9 cellular contexts compared by ENCODE assay signal in the genomic region with DNA sequence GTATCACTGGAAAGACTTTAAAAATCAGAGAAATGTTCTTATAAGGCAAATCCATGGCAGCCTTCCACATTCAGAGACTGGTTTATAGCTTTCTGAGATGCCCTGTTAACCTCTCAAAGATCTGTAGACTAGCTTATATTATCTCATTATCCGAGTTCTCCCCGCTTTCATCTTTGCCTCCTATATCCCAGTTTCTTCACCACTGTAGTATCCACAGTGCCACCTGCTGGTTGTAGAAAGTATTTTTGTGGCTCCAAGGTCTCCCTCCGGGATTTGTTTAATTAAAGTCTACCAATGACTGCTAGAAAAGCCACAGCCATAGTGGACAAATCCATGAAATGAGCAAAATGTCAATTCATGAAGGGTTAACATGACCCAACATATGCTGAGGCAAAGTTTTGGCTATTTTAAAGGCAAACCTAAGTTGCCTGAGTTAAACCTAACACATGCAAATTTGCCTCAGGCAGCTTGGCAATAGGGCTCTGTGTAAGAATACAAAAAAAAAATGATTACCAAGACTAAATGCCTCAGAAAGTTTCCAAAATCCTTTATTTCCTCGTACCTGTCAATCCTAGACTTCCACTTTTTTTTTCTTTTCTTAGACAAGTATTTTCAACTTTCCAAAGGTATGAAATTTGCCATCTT.
DNase-seq lines count a peak whose midpoint lies in the region; ATAC-seq, FAIRE-seq and TF ChIP-seq lines count a peak whose summit lies in the region.
"Had no signal": no experiment of that assay in that cellular context is flagged by ENCODE, and none has a peak within 500 bp of the region (broad histone marks: within the 10 kb centered on the region; RNA-seq: fewer than 3 reads in every experiment).

No MANE protein-coding gene starts in this region.

- H3K4me1 ChIP-seq in pancreas: no peaks in the 10 kb centered on the region

- peaks cover 0 to 6% (median 0%) of the 10 kb centered on the region in 4 donors for H3K27me3 ChIP-seq in pancreas

- peak; percentile 78 for FAIRE-seq in pancreas (lab: Jason Lieb, UNC)

- H3K4me3 ChIP-seq in pancreas: no peak overlapping the region

- no peak overlapping the region for H3K27ac ChIP-seq in pancreas

- no peaks in the 10 kb centered on the region for H3K9me3 ChIP-seq in pancreas

- no peaks in the 10 kb centered on the region for H3K9me3 Mint-ChIP-seq in activated T-helper 1 cell treated with anti-CD3 and anti-CD28 coated beads, Interleukin-12 subunit alpha, Interleukin-12 subunit beta, Interleukin-2, Interleukin-4 antibody, amounts not matched to agents 30 ng/mL and 10 ng/mL and 1 ng/mL, durations not matched to agents 14 hours and 24 hours and 36 hours
- H3K9me3 Mint-ChIP-seq: activated naive CD4-positive, alpha-beta T cell treated with anti-CD3 and anti-CD28 coated beads, Interleukin-2, amount 50 U/mL, for 72 hours had no signal

- TF ChIP-seq CTCF in pancreas (IDR thresholded peaks at IDR 0.05): peak; percentile 70 to 81 (median 75)

- peaks cover 23% of the 10 kb centered on the region for H3K27me3 Mint-ChIP-seq in activated T-helper 1 cell treated with anti-CD3 and anti-CD28 coated beads, Interleukin-12 subunit alpha, Interleukin-12 subunit beta, Interleukin-2, Interleukin-4 antibody, amounts not matched to agents 30 ng/mL and 10 ng/mL and 1 ng/mL, durations not matched to agents 14 hours and 24 hours and 36 hours (ENCODE audit: insufficient read depth)

- peak; percentile 38 for DNase-seq in DMS153 treated with DMSO at 0.1 percent for 48 hours (lab: John Stamatoyannopoulos, UW; ENCODE audit: unreplicated experiment)
- peak; percentile 46 for DNase-seq in HK-2 (ENCODE audit: unreplicated experiment)
- DNase-seq in NCI-H774 (lab: John Stamatoyannopoulos, UW): peak; percentile 33
- peak; percentile 17 for DNase-seq in activated T-helper 1 cell treated with anti-CD3 and anti-CD28 coated beads, Interleukin-12 subunit alpha, Interleukin-12 subunit beta, Interleukin-2, Interleukin-4 antibody, amounts not matched to agents 30 ng/mL and 10 ng/mL and 1 ng/mL, durations not matched to agents 14 hours and 24 hours and 36 hours (ENCODE audit: low spot score)
- peak; percentile 65 for DNase-seq in globus pallidus (ENCODE audit: low spot score)
- peak in 4 of 6 donors; percentile 37 to 73 (median 42) for DNase-seq in pancreas

- H3K36me3 ChIP-seq in pancreas: no peaks in the 10 kb centered on the region

- WGBS in pancreas, 2 donors: 2 to 5% methylated on average over 4 of the region's 4 CpGs

- intact Hi-C loops in activated T-helper 1 cell treated with anti-CD3 and anti-CD28 coated beads, Interleukin-12 subunit alpha, Interleukin-12 subunit beta, Interleukin-2, Interleukin-4 antibody, amounts not matched to agents 30 ng/mL and 10 ng/mL and 1 ng/mL, durations not matched to agents 14 hours and 24 hours and 36 hours (cut with micrococcal nuclease): loop anchor here (2.0 to 10.0 kb wide), 3 partner anchors 169 to 743 kb away; no protein-coding TSS in a partner anchor
- intact Hi-C loops in pancreas (cut with DNase I): no loop called here

- no peaks in the 10 kb centered on the region for H3K36me3 Mint-ChIP-seq in activated T-helper 1 cell treated with anti-CD3 and anti-CD28 coated beads, Interleukin-12 subunit alpha, Interleukin-12 subunit beta, Interleukin-2, Interleukin-4 antibody, amounts not matched to agents 30 ng/mL and 10 ng/mL and 1 ng/mL, durations not matched to agents 14 hours and 24 hours and 36 hours (ENCODE audit: low read depth)
- H3K36me3 Mint-ChIP-seq: activated naive CD4-positive, alpha-beta T cell treated with anti-CD3 and anti-CD28 coated beads, Interleukin-2, amount 50 U/mL, for 72 hours had no signal

- H3K27ac Mint-ChIP-seq in activated T-helper 1 cell treated with anti-CD3 and anti-CD28 coated beads, Interleukin-12 subunit alpha, Interleukin-12 subunit beta, Interleukin-2, Interleukin-4 antibody, amounts not matched to agents 30 ng/mL and 10 ng/mL and 1 ng/mL, durations not matched to agents 14 hours and 24 hours and 36 hours: no peak overlapping the region
- H3K27ac Mint-ChIP-seq: activated naive CD4-positive, alpha-beta T cell treated with anti-CD3 and anti-CD28 coated beads, Interleukin-2, amount 50 U/mL, for 72 hours had no signal

- no peak overlapping the region for H3K4me3 Mint-ChIP-seq in activated T-helper 1 cell treated with anti-CD3 and anti-CD28 coated beads, Interleukin-12 subunit alpha, Interleukin-12 subunit beta, Interleukin-2, Interleukin-4 antibody, amounts not matched to agents 30 ng/mL and 10 ng/mL and 1 ng/mL, durations not matched to agents 14 hours and 24 hours and 36 hours

- ATAC-seq in pancreas (peak; percentile 48 to 84 (median 74)), HG02588 (IDR thresholded peaks at IDR 0.05; ENCODE audit: unreplicated experiment) (no peak), HG03175 (IDR thresholded peaks at IDR 0.05; ENCODE audit: unreplicated experiment) (no peak)
- ATAC-seq: activated naive CD4-positive, alpha-beta T cell treated with anti-CD3 and anti-CD28 coated beads, Interleukin-2, amount 50 U/mL, for 72 hours had no signal

- H3K4me1 Mint-ChIP-seq in activated T-helper 1 cell treated with anti-CD3 and anti-CD28 coated beads, Interleukin-12 subunit alpha, Interleukin-12 subunit beta, Interleukin-2, Interleukin-4 antibody, amounts not matched to agents 30 ng/mL and 10 ng/mL and 1 ng/mL, durations not matched to agents 14 hours and 24 hours and 36 hours (ENCODE audit: low read depth): no peaks in the 10 kb centered on the region

Comparison
In these comparisons a context has a peak if more than half of its experiments do, and no peak if none do; other contexts are left out.
1. ATAC-seq: peak in pancreas (4 of 4); none in HG02588 (single experiment) and HG03175 (single experiment).
2. Peak in every context shown above with its lines, with median percentiles within 50 percentile points of each other: DNase-seq.